Comparison of ENCODE assay signal across 1 cellular context in genomic region chr7:84091318-84091717, GRCh38.
TF ChIP-seq lines count a peak whose summit lies in the region.

No MANE protein-coding gene starts in this region.

TF ChIP-seq in HCT116, 20 proteins besides CTCF, POLR2A, EP300 and RAD21 (continued from another document):
- TF ChIP-seq REST (IDR thresholded peaks at IDR 0.05; ENCODE audit: low read depth) (no peak), YY1 (IDR thresholded peaks at IDR 0.05; ENCODE audit: extremely low read depth, insufficient replicate concordance, low read depth, low read length) (no peak), EZH2phosphoT487 (IDR thresholded peaks at IDR 0.05; ENCODE audit: borderline replicate concordance) (no peak), ELF1 (IDR thresholded peaks at IDR 0.05; ENCODE audit: borderline replicate concordance, low read depth) (no peak), CBX3 (IDR thresholded peaks at IDR 0.05; ENCODE audit: low read depth) (no peak), MAX (IDR thresholded peaks at IDR 0.05) (no peak), EGR1 (IDR thresholded peaks at IDR 0.05; ENCODE audit: low read depth) (no peak), ZBTB33 (IDR thresholded peaks at IDR 0.05; ENCODE audit: extremely low read depth, insufficient replicate concordance, low read length) (no peak), ZFX (IDR thresholded peaks at IDR 0.05) (no peak), TCF7L2 (IDR thresholded peaks at IDR 0.05; ENCODE audit: borderline replicate concordance, extremely low read depth, insufficient read depth, insufficient read length) (no peak), ATF3 (IDR thresholded peaks at IDR 0.05) (no peak), POLR2AphosphoS5 (IDR thresholded peaks at IDR 0.05; ENCODE audit: low read depth, low read length) (no peak), FOSL1 (IDR thresholded peaks at IDR 0.05; ENCODE audit: low read depth) (no peak), SP1 (IDR thresholded peaks at IDR 0.05; ENCODE audit: low read depth) (no peak), SRF (IDR thresholded peaks at IDR 0.05; ENCODE audit: low read depth) (no peak), CEBPB (IDR thresholded peaks at IDR 0.05; ENCODE audit: low read depth) (no peak), JUND (IDR thresholded peaks at IDR 0.05) (no peak)
